In genomic region chr2:132701810-132702209, GRCh38 we compare ENCODE assay signal across 25 cellular contexts. TPM values are rescaled to one million over a fixed set of nuclear protein-coding genes. Genes with fewer than 3 reads are reported as not detected.
DNase-seq lines count a peak whose midpoint lies in the region; ATAC-seq, FAIRE-seq and TF ChIP-seq lines count a peak whose summit lies in the region.
"Had no signal": no experiment of that assay in that cellular context is flagged by ENCODE, and none has a peak within 500 bp of the region (broad histone marks: within the 10 kb centered on the region; RNA-seq: fewer than 3 reads in every experiment).

No MANE protein-coding gene starts in this region.

- H3K27me3 ChIP-seq in PC-3 (ENCODE audit: low read length) (no peaks in the 10 kb centered on the region), bronchial epithelial cell (ENCODE audit: control insufficient read depth, insufficient read depth, low read length) (no peaks in the 10 kb centered on the region)
- H3K27me3 ChIP-seq: gastrocnemius medialis, hepatocyte had no signal

- CTCF ChIA-PET in PC-3 (lab: Charles Lee), result no interaction called here

- ATAC-seq in PC-3 (peak; percentile 64), HG02884 (IDR thresholded peaks at IDR 0.05; ENCODE audit: unreplicated experiment) (no peak)
- ATAC-seq: activated naive CD4-positive, alpha-beta T cell treated with anti-CD3 and anti-CD28 coated beads, Interleukin-2, amount 50 U/mL, for 72 hours; gastrocnemius medialis; natural killer cell treated with Interleukin-12 subunit alpha and Interleukin-12 subunit beta and Interleukin-15 and Interleukin-18, amount 100 ng/mL, for 72 hours; stimulated activated naive B cell treated with anti-CD40 and anti-IgM and Interleukin-4, amounts not matched to agents 10 μg/mL and 1 μg/mL and 100 μg/mL, for 72 hours had no signal

- intact Hi-C loops in PC-3 (cut with micrococcal nuclease), result no loop called here

- H3K36me3 ChIP-seq in PC-3 (ENCODE audit: low read depth, low read length), result no peaks in the 10 kb centered on the region
- H3K36me3 ChIP-seq in bronchial epithelial cell (ENCODE audit: control insufficient read depth, insufficient read depth, low read length), result no peaks in the 10 kb centered on the region
- H3K36me3 ChIP-seq: gastrocnemius medialis, thoracic aorta had no signal

- no peaks in the 10 kb centered on the region for H3K9me3 ChIP-seq in PC-3 (ENCODE audit: low read length)
- H3K9me3 ChIP-seq: gastrocnemius medialis, thoracic aorta had no signal

- peaks cover 12% of the 10 kb centered on the region for H3K4me1 ChIP-seq in PC-3 (ENCODE audit: insufficient read depth, low read length)
- H3K4me1 ChIP-seq: gastrocnemius medialis had no signal

- POLR2A ChIA-PET in PC-3 (lab: Charles Lee; ENCODE audit: unreplicated experiment), result no interaction called here

- H3K9me2 ChIP-seq in PC-3 (replicated peaks; ENCODE audit: low read length), result no peaks in the 10 kb centered on the region

- H3K4me3 ChIP-seq in PC-3 (ENCODE audit: low read length) (no peak overlapping the region), bronchial epithelial cell (ENCODE audit: low read depth, low read length) (no peak overlapping the region)
- H3K4me3 ChIP-seq: gastrocnemius medialis, hepatocyte, thoracic aorta had no signal

- no peak for FAIRE-seq in bronchial epithelial cell (lab: Jason Lieb, UNC)
- FAIRE-seq: GM12891, islet of Langerhans had no signal

- no peaks in the 10 kb centered on the region for H4K20me1 ChIP-seq in PC-3 (ENCODE audit: low read length)

- H3K27ac ChIP-seq in PC-3 (ENCODE audit: low read length), result no peak overlapping the region
- H3K27ac ChIP-seq: gastrocnemius medialis, hepatocyte, thoracic aorta had no signal

- H3F3A ChIP-seq in PC-3 (ENCODE audit: low read length, unreplicated experiment), result no peaks in the 10 kb centered on the region

- no peak for TF ChIP-seq CTCF in PC-3 (conservative IDR thresholded peaks at IDR 0.05; ENCODE audit: low read depth, low read length)
- TF ChIP-seq CTCF in bronchial epithelial cell (IDR thresholded peaks at IDR 0.05; ENCODE audit: insufficient read depth, low read length, severe bottlenecking), result no peak

- H2AFZ ChIP-seq in PC-3 (ENCODE audit: low read length), result no peak overlapping the region
- H2AFZ ChIP-seq: hepatocyte had no signal

- no TSS peak for BruUV-seq in PC-3 (replicated peaks; lab: Mats Ljungman, UMichigan)

- H3K79me2 ChIP-seq in PC-3 (ENCODE audit: low read length), result no peaks in the 10 kb centered on the region
- H3K79me2 ChIP-seq: hepatocyte had no signal

- DNase-seq in EL (peak; percentile 65), PC-3 (peak; percentile 64), bronchial epithelial cell (ENCODE audit: low read depth) (peak; percentile 25), stromal cell of bone marrow (ENCODE audit: low read depth) (peak; percentile 50), NCI-H1436 (lab: John Stamatoyannopoulos, UW) (no peak), iPS-NIHi11 (ENCODE audit: low spot score) (no peak)
- DNase-seq: activated CD4-positive, alpha-beta T cell treated with anti-CD3 and anti-CD28 coated beads, Interleukin-2, amount 10 ng/mL, durations not matched to agents 7 days and 5 days; anterior cingulate cortex; cerebellar nuclear complex; DMS53; gastrocnemius medialis; midbrain; NCI-H1105 treated with DMSO at 0.1 percent for 48 hours; NCI-H2029 treated with DMSO at 0.1 percent for 48 hours; NCI-H2227 treated with DMSO at 0.1 percent for 48 hours; stimulated activated CD4-positive, alpha-beta T cell treated with anti-CD3 and anti-CD28 coated beads, Interleukin-4, amount 100 ng/mL, for 1 hour; stimulated activated naive B cell treated with anti-CD40 and anti-IgM and Interleukin-4, amounts not matched to agents 10 μg/mL and 1 μg/mL and 100 μg/mL, for 72 hours had no signal

- H3K9ac ChIP-seq in PC-3 (ENCODE audit: low read length), result no peak overlapping the region

- H3K4me2 ChIP-seq in PC-3 (ENCODE audit: low read length), result no peak overlapping the region
- H3K4me2 ChIP-seq: hepatocyte had no signal

RNA-seq across cellular contexts. Expression of gene LYPD1, which starts 31.8 kb away (rescaled TPM):
- 16.1 and 18.7 TPM in 2 replicates for total RNA-seq in PC-3 (2014; rRNA removed)
- total RNA-seq in bronchial epithelial cell, result under 0.01 TPM in 1 of 2 replicates, not detected in the other
- total RNA-seq: activated CD4-positive, alpha-beta T cell treated with anti-CD3 and anti-CD28 coated beads, Interleukin-2, amount 10 ng/mL, durations not matched to agents 7 days and 5 days; activated naive CD4-positive, alpha-beta T cell treated with anti-CD3 and anti-CD28 coated beads, Interleukin-2, amount 50 U/mL, for 72 hours; activated T-helper 1 cell treated with anti-CD3 and anti-CD28 coated beads, Interleukin-12 subunit alpha, Interleukin-12 subunit beta, Interleukin-2, Interleukin-4 antibody, amounts not matched to agents 30 ng/mL and 10 ng/mL and 1 ng/mL, durations not matched to agents 14 hours and 24 hours and 36 hours; natural killer cell treated with Interleukin-12 subunit alpha and Interleukin-12 subunit beta and Interleukin-15 and Interleukin-18, amount 100 ng/mL, for 72 hours had no signal

Comparison
In these comparisons a context has a peak if more than half of its experiments do, and no peak if none do; other contexts are left out.
1. DNase-seq: peak in EL (single experiment), PC-3 (single experiment), bronchial epithelial cell (single experiment) and stromal cell of bone marrow (single experiment); none in NCI-H1436 (single experiment) and iPS-NIHi11 (single experiment).
2. RNA of gene LYPD1, which starts 31.8 kb away (total RNA-seq): 16.1 to 18.7 TPM in PC-3; under 0.01 TPM in bronchial epithelial cell; every median in the first group is over 10 times any median in the second.